In the genomic region with DNA sequence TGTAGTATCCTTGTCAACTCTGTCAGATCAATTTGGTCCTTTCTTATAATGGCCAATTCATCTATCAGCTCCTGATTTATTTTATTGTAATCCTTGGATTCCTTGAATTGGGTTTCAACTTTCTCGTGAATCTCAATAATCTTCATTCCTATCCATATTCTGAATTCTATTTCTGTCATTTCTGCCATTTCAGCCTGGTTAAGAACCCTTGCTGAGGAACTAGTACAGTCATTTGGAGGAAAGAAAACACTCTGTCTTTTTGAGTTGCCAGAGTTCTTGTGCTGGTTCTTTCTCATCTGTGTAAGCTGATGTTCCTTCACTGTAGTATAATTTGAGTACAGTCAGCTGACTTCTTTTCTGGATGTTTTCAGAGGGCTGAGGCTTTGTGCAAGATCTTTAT, we compare ENCODE assay signal across 28 cellular contexts.
"Had no signal": no experiment of that assay in that cellular context is flagged by ENCODE, and none has a peak within 500 bp of the region (broad histone marks: within the 10 kb centered on the region; RNA-seq: fewer than 3 reads in every experiment).

No MANE protein-coding gene starts in this region.

- DNase-seq: colonic mucosa; cortex of kidney; dermis blood vessel endothelial cell; dorsolateral prefrontal cortex; effector CD4-positive, alpha-beta T cell; effector CD8-positive, alpha-beta T cell; effector memory CD4-positive, alpha-beta T cell; effector memory CD8-positive, alpha-beta T cell; endodermal cell; erythroblast; esophagus squamous epithelium; foreskin fibroblast; foreskin keratinocyte; foreskin melanocyte; gastrocnemius medialis; glutamatergic neuron; head of caudate nucleus; heart left ventricle; heart right ventricle had no signal

- H3K27ac ChIP-seq: colonic mucosa, coronary artery, dorsolateral prefrontal cortex, epithelial cell of prostate, esophagus muscularis mucosa, esophagus squamous epithelium, foreskin keratinocyte, gastrocnemius medialis, gastroesophageal sphincter, heart left ventricle, heart right ventricle had no signal

- H3K36me3 ChIP-seq: colonic mucosa, esophagus muscularis mucosa, esophagus squamous epithelium, gastrocnemius medialis, gastroesophageal sphincter, heart left ventricle, heart right ventricle had no signal

- FAIRE-seq: colon, endometrium, endothelial cell of umbilical vein, frontal cortex had no signal

- H3K4me1 ChIP-seq: colonic mucosa, esophagus muscularis mucosa, esophagus squamous epithelium, foreskin keratinocyte, gastrocnemius medialis, gastroesophageal sphincter, heart left ventricle, heart right ventricle had no signal

- H3K9me3 ChIP-seq: colonic mucosa, esophagus squamous epithelium had no signal

- ATAC-seq: effector memory CD8-positive, alpha-beta T cell; esophagus mucosa; foreskin keratinocyte; gastrocnemius medialis; gastroesophageal sphincter; heart left ventricle; heart right ventricle had no signal

- H3K27me3 ChIP-seq: colonic mucosa, dorsolateral prefrontal cortex, esophagus muscularis mucosa, esophagus squamous epithelium, foreskin keratinocyte, gastrocnemius medialis, gastroesophageal sphincter, heart left ventricle, heart right ventricle had no signal

- H3K4me3 ChIP-seq: colonic mucosa, coronary artery, dorsolateral prefrontal cortex, esophagus muscularis mucosa, esophagus squamous epithelium, gastrocnemius medialis, gastroesophageal sphincter, heart left ventricle, heart right ventricle had no signal
